ENCODE assay signal across 9 cellular contexts in the genomic region with DNA sequence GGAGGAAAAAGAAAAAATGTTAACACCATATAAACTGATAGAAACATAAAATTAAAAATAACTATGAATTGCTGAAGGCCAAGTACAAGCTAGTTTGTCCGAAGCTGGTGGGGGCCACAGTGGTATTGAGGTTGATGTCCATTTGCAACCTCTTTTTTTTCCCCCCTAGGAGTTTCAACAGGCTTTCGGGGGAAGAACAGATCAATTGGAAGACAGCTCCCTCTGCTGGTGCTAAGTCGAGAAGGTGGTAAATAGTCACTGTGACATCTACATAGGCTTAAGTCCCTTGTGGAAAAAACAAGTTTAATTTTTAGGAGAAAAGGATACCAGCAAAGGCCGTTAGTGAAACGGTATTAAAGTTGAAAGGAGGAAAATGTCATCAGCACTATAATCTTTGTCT.
DNase-seq lines count a peak whose midpoint lies in the region; ATAC-seq and TF ChIP-seq lines count a peak whose summit lies in the region.
"Had no signal": no experiment of that assay in that cellular context is flagged by ENCODE, and none has a peak within 500 bp of the region (broad histone marks: within the 10 kb centered on the region; RNA-seq: fewer than 3 reads in every experiment).

No MANE protein-coding gene starts in this region.

- no peak overlapping the region for H3K4me3 Mint-ChIP-seq in Calu3 (ENCODE audit: low read depth, unreplicated experiment)

- ATAC-seq in GM21529 (IDR thresholded peaks at IDR 0.05; ENCODE audit: unreplicated experiment) (peak; percentile 68), upper lobe of left lung (ENCODE audit: low FRiP score in 2 of 2) (no peak), GM19023 (IDR thresholded peaks at IDR 0.05; ENCODE audit: unreplicated experiment) (no peak)

- H3K27me3 ChIP-seq in upper lobe of left lung: no peaks in the 10 kb centered on the region
- H3K27me3 ChIP-seq: neutrophil had no signal

- no peaks in the 10 kb centered on the region for H3K9me3 Mint-ChIP-seq in Calu3 (ENCODE audit: low read depth, unreplicated experiment)

- BruUV-seq in Calu3 (replicated peaks; lab: Mats Ljungman, UMichigan): no TSS peak

- no peak for TF ChIP-seq EP300 in upper lobe of left lung (IDR thresholded peaks at IDR 0.05)

- H3K27me3 Mint-ChIP-seq in Calu3 (ENCODE audit: unreplicated experiment): no peaks in the 10 kb centered on the region

- H3K27ac ChIP-seq in upper lobe of left lung: no peak overlapping the region
- H3K27ac ChIP-seq: neutrophil had no signal

- WGBS in upper lobe of left lung, 2 donors: 15 to 17% methylated on average over 5 of the region's 5 CpGs

- TF ChIP-seq CTCF in Calu3 (IDR thresholded peaks at IDR 0.05; ENCODE audit: unreplicated experiment) (no peak), upper lobe of left lung (IDR thresholded peaks at IDR 0.05) (peak in 4 of 6 experiments; percentile 24 to 48 (median 33))

- H3K4me3 ChIP-seq in upper lobe of left lung: no peak overlapping the region

- DNase-seq in Calu3 (peak; percentile 4), NCI-H524 (lab: John Stamatoyannopoulos, UW) (peak; percentile 1 to 52), inferior parietal cortex (ENCODE audit: extremely low spot score) (peak; percentile 31), upper lobe of left lung (no peak)
- peak; percentile 23 to 43 for DNase-seq in activated T-cell treated with anti-CD3 and anti-CD28 coated beads, Interleukin-2, amount 50 U/mL, for 48 hours
- no peak for DNase-seq in NK-92 treated with Interleukin-12 subunit alpha and Interleukin-12 subunit beta, amount 100 ng/mL, for 24 hours (lab: John Stamatoyannopoulos, UW)

- no peaks in the 10 kb centered on the region for H3K36me3 ChIP-seq in upper lobe of left lung
- H3K36me3 ChIP-seq: neutrophil had no signal

- CTCF ChIA-PET in Calu3 (lab: Charles Lee): no interaction called here

- H3K27ac Mint-ChIP-seq in Calu3 (ENCODE audit: unreplicated experiment): no peak overlapping the region

- TF ChIP-seq POLR2A in upper lobe of left lung (IDR thresholded peaks at IDR 0.05): no peak

- intact Hi-C loops in Calu3 (cut with micrococcal nuclease; ENCODE audit: unreplicated experiment): loop anchor here (2.0 to 10.0 kb wide), 2 partner anchors 205 to 451 kb away; no protein-coding TSS in a partner anchor

- no peaks in the 10 kb centered on the region for H3K9me3 ChIP-seq in upper lobe of left lung
- H3K9me3 ChIP-seq: neutrophil had no signal

- H3K4me1 ChIP-seq in upper lobe of left lung: no peaks in the 10 kb centered on the region

- no peaks in the 10 kb centered on the region for H3K36me3 Mint-ChIP-seq in Calu3 (ENCODE audit: insufficient read depth, unreplicated experiment)

- no peaks in the 10 kb centered on the region for H3K4me1 Mint-ChIP-seq in Calu3 (ENCODE audit: low read depth, unreplicated experiment)

Comparison
In these comparisons a context has a peak if more than half of its experiments do, and no peak if none do; other contexts are left out.
1. DNase-seq: peak in Calu3 (single experiment), NCI-H524 (2 of 2), activated T-cell treated with anti-CD3 and anti-CD28 coated beads, Interleukin-2, amount 50 U/mL, for 48 hours (2 of 2) and inferior parietal cortex (single experiment); none in upper lobe of left lung (0 of 2) and NK-92 treated with Interleukin-12 subunit alpha and Interleukin-12 subunit beta, amount 100 ng/mL, for 24 hours (single experiment).